Comparison of ENCODE assay signal across 1 cellular context in the genomic region with DNA sequence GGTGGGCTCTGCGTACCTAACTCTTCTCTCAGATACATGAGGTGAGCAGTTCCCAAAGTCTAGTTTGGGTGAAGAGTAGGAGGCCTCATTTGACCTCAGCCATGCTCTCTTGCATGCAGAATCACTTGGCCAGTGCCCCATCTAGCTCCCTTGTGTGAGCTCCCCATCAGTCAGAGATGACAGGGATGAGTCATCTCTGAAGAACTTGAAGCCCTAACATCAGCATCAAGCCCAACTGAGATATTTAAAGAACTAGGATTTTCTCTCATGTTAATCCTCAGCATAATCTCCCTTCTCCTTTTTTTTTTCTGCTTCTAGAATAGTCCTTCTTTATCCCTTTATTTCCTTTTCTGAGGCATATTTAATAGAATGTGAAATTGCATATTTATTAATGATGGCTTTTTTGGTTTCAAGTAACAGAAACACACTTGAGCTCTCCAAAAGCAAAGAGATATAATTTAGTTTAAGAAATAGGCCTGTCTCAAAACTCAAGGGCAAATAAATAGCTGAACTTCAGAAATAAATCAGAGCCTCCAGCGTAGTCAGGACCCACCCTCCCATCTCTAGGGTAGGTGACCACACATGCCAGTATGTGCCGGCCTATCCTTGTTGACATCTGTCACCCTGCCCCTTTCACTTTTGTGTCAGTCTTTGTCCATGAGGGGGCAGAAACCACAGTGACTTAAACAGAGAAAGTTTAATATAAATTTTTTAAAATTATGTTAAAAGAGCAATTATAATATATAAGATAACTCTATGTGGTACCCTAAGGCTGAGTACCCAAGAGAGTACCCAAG.
TF ChIP-seq lines count a peak whose summit lies in the region.

No MANE protein-coding gene starts in this region.

TF ChIP-seq in K562, 482 proteins besides CTCF, POLR2A, EP300 and RAD21 (continued from another document and continues in another):
- no peak for TF ChIP-seq PBX2 (CRISPR knock-in tag; IDR thresholded peaks at IDR 0.05; ENCODE audit: low read depth)
- TF ChIP-seq PBX2 (tag; conservative IDR thresholded peaks at IDR 0.05; ENCODE audit: low read depth), result peak; percentile 90
- no peak for TF ChIP-seq WHSC1 (IDR thresholded peaks at IDR 0.05; ENCODE audit: low read length)
- TF ChIP-seq KLF13 (tag; IDR thresholded peaks at IDR 0.05; ENCODE audit: borderline replicate concordance, low read depth), result no peak
- TF ChIP-seq MTA3 (IDR thresholded peaks at IDR 0.05; ENCODE audit: borderline replicate concordance), result no peak
- TF ChIP-seq, protein P1, sequence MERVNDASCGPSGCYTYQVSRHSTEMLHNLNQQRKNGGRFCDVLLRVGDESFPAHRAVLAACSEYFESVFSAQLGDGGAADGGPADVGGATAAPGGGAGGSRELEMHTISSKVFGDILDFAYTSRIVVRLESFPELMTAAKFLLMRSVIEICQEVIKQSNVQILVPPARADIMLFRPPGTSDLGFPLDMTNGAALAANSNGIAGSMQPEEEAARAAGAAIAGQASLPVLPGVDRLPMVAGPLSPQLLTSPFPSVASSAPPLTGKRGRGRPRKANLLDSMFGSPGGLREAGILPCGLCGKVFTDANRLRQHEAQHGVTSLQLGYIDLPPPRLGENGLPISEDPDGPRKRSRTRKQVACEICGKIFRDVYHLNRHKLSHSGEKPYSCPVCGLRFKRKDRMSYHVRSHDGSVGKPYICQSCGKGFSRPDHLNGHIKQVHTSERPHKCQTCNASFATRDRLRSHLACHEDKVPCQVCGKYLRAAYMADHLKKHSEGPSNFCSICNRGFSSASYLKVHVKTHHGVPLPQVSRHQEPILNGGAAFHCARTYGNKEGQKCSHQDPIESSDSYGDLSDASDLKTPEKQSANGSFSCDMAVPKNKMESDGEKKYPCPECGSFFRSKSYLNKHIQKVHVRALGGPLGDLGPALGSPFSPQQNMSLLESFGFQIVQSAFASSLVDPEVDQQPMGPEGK (CRISPR knock-in tag; IDR thresholded peaks at IDR 0.05; ENCODE audit: borderline replicate concordance), result no peak
- TF ChIP-seq ZBTB26 (CRISPR knock-in tag; IDR thresholded peaks at IDR 0.05), result no peak
- no peak for TF ChIP-seq ZEB2 (IDR thresholded peaks at IDR 0.05)
- no peak for TF ChIP-seq KLF16 (IDR thresholded peaks at IDR 0.05)
- TF ChIP-seq RREB1 (CRISPR knock-in tag; IDR thresholded peaks at IDR 0.05), result peak; percentile 77; the same call in 1 of the 2 replicates
- TF ChIP-seq FOSL1 (tag; conservative IDR thresholded peaks at IDR 0.05), result peak; percentile 80
- TF ChIP-seq FOXM1 (IDR thresholded peaks at IDR 0.05; ENCODE audit: low read depth), result no peak
- no peak for TF ChIP-seq FOXM1 (CRISPR knock-in tag; IDR thresholded peaks at IDR 0.05; ENCODE audit: low read depth)
- no peak for TF ChIP-seq ELF1 (tag; IDR thresholded peaks at IDR 0.05)
- TF ChIP-seq TCF7 (IDR thresholded peaks at IDR 0.05; ENCODE audit: borderline replicate concordance), result no peak
- TF ChIP-seq DNMT1 (IDR thresholded peaks at IDR 0.05), result no peak
- TF ChIP-seq, protein P2, sequence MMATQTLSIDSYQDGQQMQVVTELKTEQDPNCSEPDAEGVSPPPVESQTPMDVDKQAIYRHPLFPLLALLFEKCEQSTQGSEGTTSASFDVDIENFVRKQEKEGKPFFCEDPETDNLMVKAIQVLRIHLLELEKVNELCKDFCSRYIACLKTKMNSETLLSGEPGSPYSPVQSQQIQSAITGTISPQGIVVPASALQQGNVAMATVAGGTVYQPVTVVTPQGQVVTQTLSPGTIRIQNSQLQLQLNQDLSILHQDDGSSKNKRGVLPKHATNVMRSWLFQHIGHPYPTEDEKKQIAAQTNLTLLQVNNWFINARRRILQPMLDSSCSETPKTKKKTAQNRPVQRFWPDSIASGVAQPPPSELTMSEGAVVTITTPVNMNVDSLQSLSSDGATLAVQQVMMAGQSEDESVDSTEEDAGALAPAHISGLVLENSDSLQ (IDR thresholded peaks at IDR 0.05), result peak; percentile 61
- TF ChIP-seq SETDB1 (IDR thresholded peaks at IDR 0.05; ENCODE audit: low read length), result no peak
- peak; percentile 65; the same call in 1 of the 2 replicates for TF ChIP-seq CTBP1 (IDR thresholded peaks at IDR 0.05; ENCODE audit: borderline replicate concordance)
- TF ChIP-seq, protein P3, sequence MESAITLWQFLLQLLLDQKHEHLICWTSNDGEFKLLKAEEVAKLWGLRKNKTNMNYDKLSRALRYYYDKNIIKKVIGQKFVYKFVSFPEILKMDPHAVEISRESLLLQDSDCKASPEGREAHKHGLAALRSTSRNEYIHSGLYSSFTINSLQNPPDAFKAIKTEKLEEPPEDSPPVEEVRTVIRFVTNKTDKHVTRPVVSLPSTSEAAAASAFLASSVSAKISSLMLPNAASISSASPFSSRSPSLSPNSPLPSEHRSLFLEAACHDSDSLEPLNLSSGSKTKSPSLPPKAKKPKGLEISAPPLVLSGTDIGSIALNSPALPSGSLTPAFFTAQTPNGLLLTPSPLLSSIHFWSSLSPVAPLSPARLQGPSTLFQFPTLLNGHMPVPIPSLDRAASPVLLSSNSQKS (CRISPR knock-in tag; IDR thresholded peaks at IDR 0.05), result no peak
- TF ChIP-seq HDAC8 (tag; IDR thresholded peaks at IDR 0.05), result no peak
- peak; percentile 93 for TF ChIP-seq JUND (IDR thresholded peaks at IDR 0.05; ENCODE audit: borderline replicate concordance, low read depth, low read length)
- TF ChIP-seq JUND (tag; IDR thresholded peaks at IDR 0.05; ENCODE audit: borderline replicate concordance, low read depth, low read length), result peak; percentile 88
- no peak for TF ChIP-seq TRIM24 (IDR thresholded peaks at IDR 0.05)
- TF ChIP-seq MEF2A (IDR thresholded peaks at IDR 0.05; ENCODE audit: control insufficient read depth, low read depth, low read length), result no peak
- TF ChIP-seq ATF3 (IDR thresholded peaks at IDR 0.05), result peak; percentile 88
- TF ChIP-seq ATF3 (CRISPR knock-in tag; conservative IDR thresholded peaks at IDR 0.05), result no peak
- TF ChIP-seq, protein P4, sequence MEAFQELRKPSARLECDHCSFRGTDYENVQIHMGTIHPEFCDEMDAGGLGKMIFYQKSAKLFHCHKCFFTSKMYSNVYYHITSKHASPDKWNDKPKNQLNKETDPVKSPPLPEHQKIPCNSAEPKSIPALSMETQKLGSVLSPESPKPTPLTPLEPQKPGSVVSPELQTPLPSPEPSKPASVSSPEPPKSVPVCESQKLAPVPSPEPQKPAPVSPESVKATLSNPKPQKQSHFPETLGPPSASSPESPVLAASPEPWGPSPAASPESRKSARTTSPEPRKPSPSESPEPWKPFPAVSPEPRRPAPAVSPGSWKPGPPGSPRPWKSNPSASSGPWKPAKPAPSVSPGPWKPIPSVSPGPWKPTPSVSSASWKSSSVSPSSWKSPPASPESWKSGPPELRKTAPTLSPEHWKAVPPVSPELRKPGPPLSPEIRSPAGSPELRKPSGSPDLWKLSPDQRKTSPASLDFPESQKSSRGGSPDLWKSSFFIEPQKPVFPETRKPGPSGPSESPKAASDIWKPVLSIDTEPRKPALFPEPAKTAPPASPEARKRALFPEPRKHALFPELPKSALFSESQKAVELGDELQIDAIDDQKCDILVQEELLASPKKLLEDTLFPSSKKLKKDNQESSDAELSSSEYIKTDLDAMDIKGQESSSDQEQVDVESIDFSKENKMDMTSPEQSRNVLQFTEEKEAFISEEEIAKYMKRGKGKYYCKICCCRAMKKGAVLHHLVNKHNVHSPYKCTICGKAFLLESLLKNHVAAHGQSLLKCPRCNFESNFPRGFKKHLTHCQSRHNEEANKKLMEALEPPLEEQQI (IDR thresholded peaks at IDR 0.05), result no peak
- TF ChIP-seq TEAD1 (CRISPR knock-in tag; IDR thresholded peaks at IDR 0.05), result 0 out of 4 replicates have a peak, but pooled peaks of 1 of the 2 experiments have one; percentile 16
- TF ChIP-seq, protein P5, sequence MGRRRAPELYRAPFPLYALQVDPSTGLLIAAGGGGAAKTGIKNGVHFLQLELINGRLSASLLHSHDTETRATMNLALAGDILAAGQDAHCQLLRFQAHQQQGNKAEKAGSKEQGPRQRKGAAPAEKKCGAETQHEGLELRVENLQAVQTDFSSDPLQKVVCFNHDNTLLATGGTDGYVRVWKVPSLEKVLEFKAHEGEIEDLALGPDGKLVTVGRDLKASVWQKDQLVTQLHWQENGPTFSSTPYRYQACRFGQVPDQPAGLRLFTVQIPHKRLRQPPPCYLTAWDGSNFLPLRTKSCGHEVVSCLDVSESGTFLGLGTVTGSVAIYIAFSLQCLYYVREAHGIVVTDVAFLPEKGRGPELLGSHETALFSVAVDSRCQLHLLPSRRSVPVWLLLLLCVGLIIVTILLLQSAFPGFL (CRISPR knock-in tag; IDR thresholded peaks at IDR 0.05), result no peak
- peak; percentile 61 for TF ChIP-seq JUN (IDR thresholded peaks at IDR 0.05; ENCODE audit: borderline replicate concordance, low read depth, low read length)
- TF ChIP-seq JUN (CRISPR knock-in tag; IDR thresholded peaks at IDR 0.05; ENCODE audit: borderline replicate concordance), result no peak
- no peak for TF ChIP-seq NR4A1 (CRISPR knock-in tag; IDR thresholded peaks at IDR 0.05)
- no peak for TF ChIP-seq NR4A1 (tag; IDR thresholded peaks at IDR 0.05)
